In genomic region chr1:52554756-52555155, GRCh38 we compare ENCODE assay signal across 11 cellular contexts. TPM values are rescaled to one million over a fixed set of nuclear protein-coding genes. Genes with fewer than 3 reads are reported as not detected.
DNase-seq lines count a peak whose midpoint lies in the region; ATAC-seq, FAIRE-seq and TF ChIP-seq lines count a peak whose summit lies in the region.
"Had no signal": no experiment of that assay in that cellular context is flagged by ENCODE, and none has a peak within 500 bp of the region (broad histone marks: within the 10 kb centered on the region; RNA-seq: fewer than 3 reads in every experiment).

No MANE protein-coding gene starts in this region.

- H3K27ac ChIP-seq in HepG2 (ENCODE audit: extremely low read length, insufficient read depth, low read length) (peak overlapping the region; percentile 95), right lobe of liver (no peak overlapping the region), PC-9 (no peak overlapping the region), uterus (peak overlapping the region; percentile 91 to 92)

- H3K79me2 ChIP-seq in HepG2 (ENCODE audit: insufficient read depth, low read length) = peaks cover 28% of the 10 kb centered on the region
- H3K79me2 ChIP-seq in PC-9 (ENCODE audit: low read depth) = peaks cover 30% of the 10 kb centered on the region

- BruUV-seq in HepG2 (replicated peaks; lab: Mats Ljungman, UMichigan) (no TSS peak), PC-9 (replicated peaks; lab: Mats Ljungman, UMichigan) (no TSS peak)

- H3K9ac ChIP-seq in HepG2 (ENCODE audit: insufficient read depth, low read depth, low read length) = peak overlapping the region; percentile 95

- ATAC-seq in HepG2 = no peak
- ATAC-seq in right lobe of liver = no peak
- no peak for ATAC-seq in HG03354 (IDR thresholded peaks at IDR 0.05; ENCODE audit: poor library complexity, severe bottlenecking, unreplicated experiment)
- no peak for ATAC-seq in GM18867 (IDR thresholded peaks at IDR 0.05; ENCODE audit: unreplicated experiment)

- no peak for TF ChIP-seq POLR2A in HepG2 (IDR thresholded peaks at IDR 0.05; ENCODE audit: insufficient read depth in 1 of 2, low read depth in 2 of 2, low read length in 2 of 2)
- TF ChIP-seq POLR2A in right lobe of liver (IDR thresholded peaks at IDR 0.05) = no peak
- no peak for TF ChIP-seq POLR2A in uterus (IDR thresholded peaks at IDR 0.05)

- in situ Hi-C loops in HepG2 (cut with HindIII; ENCODE audit: extremely low pct_ligation_motif_present, low pct_unique_long_range_greater_than_20kb) = no loop called here

- CTCF ChIA-PET in HepG2 (lab: Yijun Ruan, JAX; ENCODE audit: low intra/inter-chr PET ratio, low total read pairs) (no interaction called here), PC-9 (lab: Charles Lee) (no interaction called here)

- H2AFZ ChIP-seq in HepG2 (ENCODE audit: low read length) = no peak overlapping the region
- H2AFZ ChIP-seq in PC-9 = no peak overlapping the region

- H3K36me3 ChIP-seq in HepG2 (replicated peaks in 1 of 2; ENCODE audit: control insufficient read depth in 1 of 2, insufficient read depth in 2 of 2, low read length in 2 of 2) (no peaks in the 10 kb centered on the region), right lobe of liver (no peaks in the 10 kb centered on the region), PC-9 (ENCODE audit: low read depth) (no peaks in the 10 kb centered on the region), uterus (no peaks in the 10 kb centered on the region)

- intact Hi-C loops in HepG2 (cut with micrococcal nuclease; ENCODE audit: unreplicated experiment) (loop anchor here (5.0 to 10.0 kb wide), 2 partner anchors 113 to 590 kb away; partner anchors contain the start of gene SLC1A7), right lobe of liver (cut with DNase I) (no loop called here), PC-9 (cut with micrococcal nuclease; ENCODE audit: unreplicated experiment) (no loop called here), uterus (cut with DNase I; ENCODE audit: low total_unique reads) (no loop called here)

- H3K9me3 ChIP-seq in HepG2 (ENCODE audit: low read length) = no peaks in the 10 kb centered on the region
- H3K9me3 ChIP-seq in right lobe of liver = no peaks in the 10 kb centered on the region
- H3K9me3 ChIP-seq in PC-9 (ENCODE audit: insufficient read depth, low read depth) = no peaks in the 10 kb centered on the region
- no peaks in the 10 kb centered on the region for H3K9me3 ChIP-seq in uterus

- H3F3A ChIP-seq in PC-9 (ENCODE audit: insufficient read depth, low read depth) = peaks cover 18% of the 10 kb centered on the region

- 2% methylated on average over 3 of the region's 3 CpGs for WGBS in HepG2 (ENCODE audit: low lambda C conversion rate)
- 24% methylated on average over 3 of the region's 3 CpGs for whole genome bisulfite sequencing in right lobe of liver (ENCODE audit: insufficient coverage, low coverage, low lambda C conversion rate, missing lambda C conversion rate)

- FAIRE-seq in HepG2 (lab: Jason Lieb, UNC) = peak; percentile 72

- TF ChIP-seq RAD21 in HepG2 (CRISPR knock-in tag; IDR thresholded peaks at IDR 0.05) = no peak

- TF ChIP-seq CTCF in HepG2 (CRISPR knock-in tag; IDR thresholded peaks at IDR 0.05) = no peak
- TF ChIP-seq CTCF in right lobe of liver (IDR thresholded peaks at IDR 0.05) = no peak
- no peak for TF ChIP-seq CTCF in PC-9 (conservative IDR thresholded peaks at IDR 0.05)
- TF ChIP-seq CTCF in foreskin fibroblast (IDR thresholded peaks at IDR 0.05; ENCODE audit: low read depth, low read length) = no peak
- no peak for TF ChIP-seq CTCF in uterus (IDR thresholded peaks at IDR 0.05)

- peak overlapping the region; percentile 78 for H3K4me2 ChIP-seq in HepG2 (ENCODE audit: low read depth, low read length)
- H3K4me2 ChIP-seq in PC-9 = peak overlapping the region; percentile 97

- POLR2A ChIA-PET in HepG2 (lab: Yijun Ruan, JAX) = no interaction called here
- POLR2A ChIA-PET in PC-9 (lab: Charles Lee; ENCODE audit: unreplicated experiment) = interaction anchor here (0.7 kb wide), 1 partner anchor 135 kb away, joined by 5 read pairs; no protein-coding TSS in a partner anchor

- H4K20me1 ChIP-seq in HepG2 (ENCODE audit: insufficient read depth, low read length) (peaks cover 21% of the 10 kb centered on the region), PC-9 (ENCODE audit: insufficient read depth) (peaks cover 11% of the 10 kb centered on the region; the same call in 1 of the 2 replicates)

- H3K4me3 ChIP-seq in HepG2 (replicated peaks in 1 of 3; ENCODE audit: insufficient read depth in 1 of 3, low read depth in 2 of 3, low read length in 3 of 3) = peak overlapping the region; percentile 90 to 94 (median 93); a peak in 4 of 6 replicates
- no peak overlapping the region for H3K4me3 ChIP-seq in right lobe of liver
- H3K4me3 ChIP-seq in PC-9 = no peak overlapping the region
- H3K4me3 ChIP-seq in foreskin fibroblast (ENCODE audit: low read depth in 1 of 2, low read length in 2 of 2) = no peak overlapping the region
- no peak overlapping the region for H3K4me3 ChIP-seq in uterus

- TF ChIP-seq EP300 in HepG2 (IDR thresholded peaks at IDR 0.05; ENCODE audit: low read depth in 2 of 2, low read length in 2 of 2) (no peak), HepG2 (CRISPR knock-in tag; IDR thresholded peaks at IDR 0.05; ENCODE audit: borderline replicate concordance) (no peak)

- H3K4me1 ChIP-seq in HepG2 (ENCODE audit: insufficient read depth, low read length) (peaks cover 24% of the 10 kb centered on the region), right lobe of liver (peaks cover 0 to 20% (median 0%) of the 10 kb centered on the region in 4 donors), PC-9 (replicated peaks; ENCODE audit: insufficient read depth) (peaks cover 26% of the 10 kb centered on the region), uterus (no peaks in the 10 kb centered on the region)

- DNase-seq in HepG2 (ENCODE audit: low spot score) (peak; percentile 21), right lobe of liver (no peak), PC-9 (peak in 1 of 2 experiments; percentile 39), foreskin fibroblast (peak; percentile 24 to 60), uterus (no peak), mucosa of gallbladder (ENCODE audit: low spot score) (no peak)
- DNase-seq: anterior cingulate cortex, Right ventricle myocardium superior had no signal

- no peaks in the 10 kb centered on the region for H3K9me2 ChIP-seq in PC-9 (ENCODE audit: insufficient read depth)

- H3K27me3 ChIP-seq in HepG2 (ENCODE audit: control insufficient read depth in 1 of 2, insufficient read depth in 2 of 2, low read length in 2 of 2) (no peaks in the 10 kb centered on the region; a peak in 1 of 5 replicates), right lobe of liver (no peaks in the 10 kb centered on the region), PC-9 (ENCODE audit: insufficient read depth, low read depth) (no peaks in the 10 kb centered on the region), uterus (no peaks in the 10 kb centered on the region)

RNA-seq across cellular contexts. Expression of gene TUT4, which starts 1.9 kb away (rescaled TPM):
- total RNA-seq in HepG2 (2016; rRNA removed; fragmentation: Illumina TruSeq; extraction: Trizol) = 44.7 and 47.8 TPM in 2 replicates
- 31.1 and 33.0 TPM in 2 replicates for total RNA-seq in HepG2 (2016; cell fraction: cytosol; rRNA removed; fragmentation: Illumina TruSeq; extraction: Trizol; ENCODE audit: low read depth)
- total RNA-seq in HepG2 (2016; cell fraction: insoluble cytoplasmic fraction; rRNA removed; fragmentation: Illumina TruSeq; extraction: Trizol) = 42.5 and 43.3 TPM in 2 replicates
- total RNA-seq in HepG2 (2016; cell fraction: membrane; rRNA removed; fragmentation: Illumina TruSeq; extraction: Trizol) = 26.5 and 32.0 TPM in 2 replicates
- total RNA-seq in HepG2 (2016; cell fraction: nucleus; rRNA removed; fragmentation: Illumina TruSeq; extraction: Trizol) = 84.6 and 87.9 TPM in 2 replicates
- 52.8 and 53.5 TPM in 2 replicates for polyA plus RNA-seq in HepG2 (2011; rRNA removed)
- polyA plus RNA-seq in HepG2 (2011; cell fraction: cytosol; rRNA removed) = 17.7 and 21.7 TPM in 2 replicates
- 158 and 159 TPM in 2 replicates for polyA plus RNA-seq in HepG2 (2011; cell fraction: nucleus; rRNA removed)
- 49.2 and 50.3 TPM in 2 replicates for polyA plus RNA-seq in HepG2 (2012)
- polyA plus RNA-seq in HepG2 (2016; cell fraction: cytosol; fragmentation: Illumina TruSeq; extraction: Trizol; ENCODE audit: low read depth) = 1.9 and 2.0 TPM in 2 replicates
- 40.8 and 44.0 TPM in 2 replicates for polyA plus RNA-seq in HepG2 (2016; cell fraction: insoluble cytoplasmic fraction; fragmentation: Illumina TruSeq; extraction: Trizol; ENCODE audit: low read depth)
- 5.7 and 9.2 TPM in 2 replicates for polyA plus RNA-seq in HepG2 (2016; cell fraction: membrane; fragmentation: Illumina TruSeq; extraction: Trizol; ENCODE audit: low read depth)
- 169 and 172 TPM in 2 replicates for polyA plus RNA-seq in HepG2 (2016; cell fraction: nucleus; fragmentation: Illumina TruSeq; extraction: Trizol; ENCODE audit: insufficient read depth, low read depth)
- polyA minus RNA-seq in HepG2 (2011; rRNA and poly(A)+ RNA removed; ENCODE audit: low replicate concordance) = 33.2 and 43.4 TPM in 2 replicates
- 22.4 and 27.4 TPM in 2 replicates for polyA minus RNA-seq in HepG2 (2011; cell fraction: cytosol; rRNA and poly(A)+ RNA removed)
- 128 and 167 TPM in 2 replicates for polyA minus RNA-seq in HepG2 (2011; cell fraction: nucleus; rRNA and poly(A)+ RNA removed)
- total RNA-seq in right lobe of liver = 10 to 100 TPM; 16.1 to 33.0 (median 22.8) TPM
- total RNA-seq in PC-9 (2021) = 76.8 and 78.3 TPM in 2 replicates
- total RNA-seq in uterus = 100 to 1,000 TPM; 105 to 138 (median 127) TPM
- total RNA-seq in mucosa of gallbladder = 40.3 TPM

RNA-seq across cellular contexts. Expression of gene GPX7, which starts 47.4 kb away (rescaled TPM):
- total RNA-seq in HepG2 (2016; rRNA removed; fragmentation: Illumina TruSeq; extraction: Trizol) (10.5 and 14.1 TPM in 2 replicates), right lobe of liver (1 to 10 TPM; 1.6 to 4.3 (median 2.7) TPM), PC-9 (2021) (0.43 TPM in 1 of 2 replicates, not detected in the other), uterus (100 to 1,000 TPM in 1 of 4 donors, 10 to 100 TPM in 1, 1 to 10 TPM in 2; 1.8 to 125 (median 9.6) TPM), mucosa of gallbladder (8.6 TPM)
- 8.7 and 9.3 TPM in 2 replicates for total RNA-seq in HepG2 (2016; cell fraction: cytosol; rRNA removed; fragmentation: Illumina TruSeq; extraction: Trizol; ENCODE audit: low read depth)
- 9.7 and 15.2 TPM in 2 replicates for total RNA-seq in HepG2 (2016; cell fraction: insoluble cytoplasmic fraction; rRNA removed; fragmentation: Illumina TruSeq; extraction: Trizol)
- 13.8 and 16.2 TPM in 2 replicates for total RNA-seq in HepG2 (2016; cell fraction: membrane; rRNA removed; fragmentation: Illumina TruSeq; extraction: Trizol)
- 10.8 and 12.2 TPM in 2 replicates for total RNA-seq in HepG2 (2016; cell fraction: nucleus; rRNA removed; fragmentation: Illumina TruSeq; extraction: Trizol)
- 16.2 and 17.2 TPM in 2 replicates for polyA plus RNA-seq in HepG2 (2011; rRNA removed)
- polyA plus RNA-seq in HepG2 (2011; cell fraction: cytosol; rRNA removed) = 16.8 and 17.0 TPM in 2 replicates
- polyA plus RNA-seq in HepG2 (2011; cell fraction: nucleus; rRNA removed) = 8.6 and 8.7 TPM in 2 replicates
- polyA plus RNA-seq in HepG2 (2012) = 6.8 and 8.6 TPM in 2 replicates
- 11.6 and 12.7 TPM in 2 replicates for polyA plus RNA-seq in HepG2 (2016; cell fraction: cytosol; fragmentation: Illumina TruSeq; extraction: Trizol; ENCODE audit: low read depth)
- polyA plus RNA-seq in HepG2 (2016; cell fraction: insoluble cytoplasmic fraction; fragmentation: Illumina TruSeq; extraction: Trizol; ENCODE audit: low read depth) = 11.0 and 12.6 TPM in 2 replicates
- 14.9 and 18.3 TPM in 2 replicates for polyA plus RNA-seq in HepG2 (2016; cell fraction: membrane; fragmentation: Illumina TruSeq; extraction: Trizol; ENCODE audit: low read depth)
- 22.5 and 22.7 TPM in 2 replicates for polyA plus RNA-seq in HepG2 (2016; cell fraction: nucleus; fragmentation: Illumina TruSeq; extraction: Trizol; ENCODE audit: insufficient read depth, low read depth)
- polyA minus RNA-seq in HepG2 (2011; rRNA and poly(A)+ RNA removed; ENCODE audit: low replicate concordance) = 14.0 TPM in 1 of 2 replicates, not detected in the other
- 7.2 and 8.1 TPM in 2 replicates for polyA minus RNA-seq in HepG2 (2011; cell fraction: cytosol; rRNA and poly(A)+ RNA removed)
- 3.7 and 3.9 TPM in 2 replicates for polyA minus RNA-seq in HepG2 (2011; cell fraction: nucleus; rRNA and poly(A)+ RNA removed)
- total RNA-seq: G401 had no signal

Comparison
In these comparisons a context has a peak if more than half of its experiments do, and no peak if none do; other contexts are left out.
1. DNase-seq: peak in HepG2 (single experiment) and foreskin fibroblast (2 of 2); none in right lobe of liver (0 of 3), uterus (0 of 2) and mucosa of gallbladder (single experiment).
2. H3K27ac ChIP-seq: peak in HepG2 (single experiment) and uterus (2 of 2); none in right lobe of liver (0 of 3) and PC-9 (single experiment).
3. H3K4me3 ChIP-seq: peak in HepG2 (3 of 3); none in right lobe of liver (0 of 3), PC-9 (single experiment), foreskin fibroblast (0 of 2) and uterus (0 of 2).